8 cellular contexts compared by ENCODE assay signal in genomic region chr11:8006349-8006977, GRCh38. TPM values are rescaled to one million over a fixed set of nuclear protein-coding genes. Genes with fewer than 3 reads are reported as not detected.
DNase-seq lines count a peak whose midpoint lies in the region; ATAC-seq, FAIRE-seq and TF ChIP-seq lines count a peak whose summit lies in the region.

No MANE protein-coding gene starts in this region.

- H3K9me3 ChIP-seq in GM23248 (ENCODE audit: low read depth) (no peaks in the 10 kb centered on the region), RWPE2 (ENCODE audit: severe bottlenecking) (no peaks in the 10 kb centered on the region), smooth muscle cell (replicated peaks; ENCODE audit: low read depth) (no peaks in the 10 kb centered on the region)

- H2AFZ ChIP-seq in GM23248 (no peak overlapping the region), smooth muscle cell (ENCODE audit: low read depth) (no peak overlapping the region)

- H3K4me1 ChIP-seq in GM23248 (ENCODE audit: insufficient read depth) (peaks cover 5% of the 10 kb centered on the region), RWPE2 (ENCODE audit: insufficient read depth, poor library complexity, severe bottlenecking) (no peaks in the 10 kb centered on the region), smooth muscle cell (ENCODE audit: low read depth) (no peaks in the 10 kb centered on the region)

- in situ Hi-C loops in GM23248 (cut with MboI), result loop anchor here (5.0 to 25.0 kb wide), 2 partner anchors 91 to 556 kb away; no protein-coding TSS in a partner anchor

- H4K20me1 ChIP-seq in GM23248 (ENCODE audit: insufficient read depth), result no peaks in the 10 kb centered on the region
- H4K20me1 ChIP-seq in smooth muscle cell (ENCODE audit: low read depth), result no peaks in the 10 kb centered on the region

- DNase-seq in GM23248 (peak; percentile 84), Kasumi-1 (lab: John Stamatoyannopoulos, UW) (peak; percentile 48 to 61), RWPE2 (ENCODE audit: low spot score) (no peak), astrocyte of the hippocampus (ENCODE audit: low read depth, low spot score) (peak; percentile 87), hippocampal formation (lab: John Stamatoyannopoulos, UW) (peak; percentile 22 to 62), smooth muscle cell (lab: John Stamatoyannopoulos, UW; ENCODE audit: unreplicated experiment) (no peak), 8988T (no peak)

- FAIRE-seq in G401.6 (lab: Jason Lieb, UNC), result peak; percentile 94

- H3K4me3 ChIP-seq in GM23248, result no peak overlapping the region
- H3K4me3 ChIP-seq in RWPE2 (ENCODE audit: severe bottlenecking), result no peak overlapping the region
- no peak overlapping the region for H3K4me3 ChIP-seq in smooth muscle cell

- H3K36me3 ChIP-seq in GM23248 (ENCODE audit: low read depth) (no peaks in the 10 kb centered on the region), RWPE2 (ENCODE audit: low read depth) (no peaks in the 10 kb centered on the region), smooth muscle cell (ENCODE audit: low read depth) (no peaks in the 10 kb centered on the region)

- H3K27me3 ChIP-seq in GM23248 (replicated peaks; ENCODE audit: insufficient read depth) (no peaks in the 10 kb centered on the region), RWPE2 (ENCODE audit: insufficient read depth, poor library complexity, severe bottlenecking) (no peaks in the 10 kb centered on the region), smooth muscle cell (ENCODE audit: low read depth) (no peaks in the 10 kb centered on the region)

- H3K9ac ChIP-seq in GM23248 (no peak overlapping the region), smooth muscle cell (ENCODE audit: low read depth) (no peak overlapping the region)

- H3F3A ChIP-seq in GM23248 (ENCODE audit: insufficient read depth) (peaks cover 14% of the 10 kb centered on the region), smooth muscle cell (ENCODE audit: low read depth) (no peaks in the 10 kb centered on the region)

- H3K79me2 ChIP-seq in GM23248 (ENCODE audit: insufficient read depth) (no peaks in the 10 kb centered on the region), smooth muscle cell (ENCODE audit: low read depth) (no peaks in the 10 kb centered on the region)

- H3K9me2 ChIP-seq in GM23248 (ENCODE audit: insufficient read depth), result no peaks in the 10 kb centered on the region

- H3K4me2 ChIP-seq in GM23248 (ENCODE audit: unreplicated experiment) (no peak overlapping the region), smooth muscle cell (no peak overlapping the region)

- ATAC-seq in RWPE2 (ENCODE audit: low read depth), result peak; percentile 89

- no peak overlapping the region for H3K27ac ChIP-seq in GM23248
- H3K27ac ChIP-seq in RWPE2 (ENCODE audit: poor library complexity, severe bottlenecking), result no peak overlapping the region
- H3K27ac ChIP-seq in smooth muscle cell (ENCODE audit: low read depth), result no peak overlapping the region

- TF ChIP-seq CTCF in RWPE2 (IDR thresholded peaks at IDR 0.05; ENCODE audit: poor library complexity, severe bottlenecking) (peak; percentile 92), smooth muscle cell (IDR thresholded peaks at IDR 0.05; ENCODE audit: borderline replicate concordance, insufficient read depth, poor library complexity, severe bottlenecking) (peak; percentile 85)

RNA-seq across cellular contexts. Expression of gene EIF3F, which starts 19.3 kb away (rescaled TPM):
- total RNA-seq in GM23248 (2014; rRNA removed; shearing (Covaris generic)), result 272 and 359 TPM in 2 replicates
- polyA plus RNA-seq in GM23248 (2016; fragmentation: Nextera tagmentation; extraction: Ambion mirVana) (193 and 200 TPM in 2 replicates), smooth muscle cell (148 and 158 TPM in 2 replicates)
- 169 and 199 TPM in 2 replicates for total RNA-seq in smooth muscle cell

RNA-seq across cellular contexts. Expression of gene NLRP10, which starts 41.2 kb away (rescaled TPM):
- total RNA-seq in GM23248 (2014; rRNA removed; shearing (Covaris generic)), result 19.7 and 36.9 TPM in 2 replicates
- polyA plus RNA-seq in GM23248 (2016; fragmentation: Nextera tagmentation; extraction: Ambion mirVana) (13.5 and 17.8 TPM in 2 replicates), smooth muscle cell (0.59 TPM in 1 of 2 replicates, not detected in the other)
- total RNA-seq in smooth muscle cell, result 0.13 and 0.81 TPM in 2 replicates

Comparison
In these comparisons a context has a peak if more than half of its experiments do, and no peak if none do; other contexts are left out.
1. DNase-seq: peak in GM23248 (single experiment), Kasumi-1 (2 of 2), astrocyte of the hippocampus (single experiment) and hippocampal formation (2 of 2); none in RWPE2 (single experiment), smooth muscle cell (single experiment) and 8988T (single experiment).
2. RNA of gene NLRP10, which starts 41.2 kb away (total RNA-seq): 19.7 to 36.9 TPM in GM23248; 0.13 to 0.81 TPM in smooth muscle cell; every median in the first group is over 10 times any median in the second.